In the genomic region with DNA sequence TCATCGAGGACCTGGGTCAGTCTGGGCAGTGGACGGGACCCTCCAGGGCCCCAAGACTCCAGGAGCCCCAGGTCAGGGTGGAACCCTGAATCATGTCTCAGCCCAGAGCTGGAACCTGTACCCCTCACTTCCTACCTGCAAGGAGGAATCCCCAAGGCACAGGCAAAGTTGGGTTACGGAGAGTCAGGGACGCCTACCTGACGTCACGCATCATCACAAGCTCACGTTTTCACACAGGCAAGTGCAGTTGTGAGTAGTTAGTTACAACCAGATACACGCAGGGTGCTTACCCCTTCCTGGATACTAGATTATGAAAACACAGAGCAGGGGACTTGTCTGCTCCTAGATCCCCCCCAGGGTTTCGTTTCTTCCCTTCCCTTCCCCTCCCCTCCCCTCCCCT, we compare ENCODE assay signal across 1 cellular context.
A peak's percentile ranks its signal among the peaks of the same experiment; 100 is the strongest.
TF ChIP-seq lines count a peak whose summit lies in the region.

No MANE protein-coding gene starts in this region.

TF ChIP-seq in K562, 482 proteins besides CTCF, POLR2A, EP300 and RAD21:
- TF ChIP-seq, protein P1, sequence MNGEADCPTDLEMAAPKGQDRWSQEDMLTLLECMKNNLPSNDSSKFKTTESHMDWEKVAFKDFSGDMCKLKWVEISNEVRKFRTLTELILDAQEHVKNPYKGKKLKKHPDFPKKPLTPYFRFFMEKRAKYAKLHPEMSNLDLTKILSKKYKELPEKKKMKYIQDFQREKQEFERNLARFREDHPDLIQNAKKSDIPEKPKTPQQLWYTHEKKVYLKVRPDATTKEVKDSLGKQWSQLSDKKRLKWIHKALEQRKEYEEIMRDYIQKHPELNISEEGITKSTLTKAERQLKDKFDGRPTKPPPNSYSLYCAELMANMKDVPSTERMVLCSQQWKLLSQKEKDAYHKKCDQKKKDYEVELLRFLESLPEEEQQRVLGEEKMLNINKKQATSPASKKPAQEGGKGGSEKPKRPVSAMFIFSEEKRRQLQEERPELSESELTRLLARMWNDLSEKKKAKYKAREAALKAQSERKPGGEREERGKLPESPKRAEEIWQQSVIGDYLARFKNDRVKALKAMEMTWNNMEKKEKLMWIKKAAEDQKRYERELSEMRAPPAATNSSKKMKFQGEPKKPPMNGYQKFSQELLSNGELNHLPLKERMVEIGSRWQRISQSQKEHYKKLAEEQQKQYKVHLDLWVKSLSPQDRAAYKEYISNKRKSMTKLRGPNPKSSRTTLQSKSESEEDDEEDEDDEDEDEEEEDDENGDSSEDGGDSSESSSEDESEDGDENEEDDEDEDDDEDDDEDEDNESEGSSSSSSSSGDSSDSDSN (IDR thresholded peaks at IDR 0.05; ENCODE audit: borderline replicate concordance in 1 of 2, low read depth in 2 of 2, low read length in 2 of 2), result no peak
- peak; percentile 33; the same call in 1 of the 2 replicates for TF ChIP-seq CREM (IDR thresholded peaks at IDR 0.05; ENCODE audit: low read depth)
